ENCODE assay signal across 17 cellular contexts in the genomic region with DNA sequence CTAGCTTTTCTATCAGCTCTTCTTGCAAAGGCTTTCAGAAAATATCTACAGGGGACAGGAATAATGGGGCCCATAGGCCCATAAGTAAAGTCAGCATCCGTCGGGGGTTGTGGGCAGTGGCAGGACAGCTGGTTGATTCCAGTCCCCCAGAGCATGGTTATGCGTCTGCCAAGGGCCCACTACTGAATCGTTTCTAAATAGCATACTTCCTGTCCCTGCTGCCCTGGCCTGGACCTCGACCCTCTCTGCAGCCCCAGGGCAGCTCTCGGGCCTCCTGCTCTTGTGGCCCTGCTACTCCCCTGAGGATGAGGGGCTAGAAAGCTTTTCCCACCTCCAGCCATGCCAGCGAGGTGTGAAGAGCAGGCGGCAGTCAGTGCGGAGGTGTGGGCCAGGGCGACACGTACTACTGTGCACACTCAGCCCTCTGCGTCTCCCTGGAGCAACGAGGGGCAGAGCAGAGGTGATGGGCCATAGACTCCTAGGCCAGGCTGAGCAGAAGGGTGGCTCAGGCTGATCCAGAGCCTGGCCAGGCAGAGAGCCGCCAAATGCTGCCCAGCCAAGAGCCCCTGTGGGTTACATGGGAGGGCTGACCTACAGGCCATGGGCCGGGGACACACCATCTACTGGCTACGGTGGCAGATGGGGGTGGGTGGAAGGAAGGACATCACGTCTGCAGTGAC. TPM values are rescaled to one million over a fixed set of nuclear protein-coding genes. Genes with fewer than 3 reads are reported as not detected.
DNase-seq lines count a peak whose midpoint lies in the region; ATAC-seq, FAIRE-seq and TF ChIP-seq lines count a peak whose summit lies in the region.
"Had no signal": no experiment of that assay in that cellular context is flagged by ENCODE, and none has a peak within 500 bp of the region (broad histone marks: within the 10 kb centered on the region; RNA-seq: fewer than 3 reads in every experiment).

No MANE protein-coding gene starts in this region.

- H3K4me3 ChIP-seq in HepG2 (replicated peaks in 1 of 3; ENCODE audit: insufficient read depth in 1 of 3, low read depth in 2 of 3, low read length in 3 of 3) (no peak overlapping the region), thoracic aorta (no peak overlapping the region)
- H3K4me3 ChIP-seq: transverse colon had no signal

- peak; percentile 2 for DNase-seq in activated gamma-delta T cell treated with Interleukin-2 at 50 U/mL for 16 hours
- DNase-seq in activated gamma-delta T cell (lab: John Stamatoyannopoulos, UW), result no peak
- DNase-seq in ecto neural progenitor cell (ENCODE audit: low spot score), result peak; percentile 39
- no peak for DNase-seq in HepG2 (ENCODE audit: low spot score)
- peak; percentile 1 for DNase-seq in thoracic aorta (ENCODE audit: low spot score)
- no peak for DNase-seq in kidney glomerular epithelial cell (lab: John Stamatoyannopoulos, UW)
- DNase-seq in nucleus accumbens (lab: John Stamatoyannopoulos, UW), result no peak
- DNase-seq: activated T-cell treated with anti-CD3 and anti-CD28 coated beads for 4 hours, NCI-H146, NCI-H510A, T-helper 1 cell had no signal

- no peak overlapping the region for H2AFZ ChIP-seq in HepG2 (ENCODE audit: low read length)

- TF ChIP-seq POLR2A in HepG2 (IDR thresholded peaks at IDR 0.05; ENCODE audit: insufficient read depth in 1 of 2, low read depth in 2 of 2, low read length in 2 of 2), result no peak

- CTCF ChIA-PET in HepG2 (lab: Yijun Ruan, JAX; ENCODE audit: low intra/inter-chr PET ratio, low total read pairs), result no interaction called here

- no peaks in the 10 kb centered on the region for H4K20me1 ChIP-seq in HepG2 (ENCODE audit: insufficient read depth, low read length)

- no TSS peak for BruUV-seq in HepG2 (replicated peaks; lab: Mats Ljungman, UMichigan)

- TF ChIP-seq EP300 in HepG2 (IDR thresholded peaks at IDR 0.05; ENCODE audit: low read depth in 2 of 2, low read length in 2 of 2), result no peak
- TF ChIP-seq EP300 in HepG2 (CRISPR knock-in tag; IDR thresholded peaks at IDR 0.05; ENCODE audit: borderline replicate concordance), result no peak

- 36% methylated on average over 8 of the region's 17 CpGs for WGBS in HepG2 (ENCODE audit: low lambda C conversion rate)

- ATAC-seq in HepG2, result peak; percentile 54
- no peak for ATAC-seq in thoracic aorta (ENCODE audit: insufficient number of reproducible peaks, low FRiP score, low read depth)
- ATAC-seq in GM19463 (IDR thresholded peaks at IDR 0.05; ENCODE audit: unreplicated experiment), result no peak
- ATAC-seq: activated CD4-positive, CD25-positive, alpha-beta regulatory T cell treated with anti-CD3 and anti-CD28 coated beads, Interleukin-2, amount 50 U/mL, for 24 hours had no signal

- TF ChIP-seq RAD21 in HepG2 (CRISPR knock-in tag; IDR thresholded peaks at IDR 0.05), result no peak

- no peak overlapping the region for H3K27ac ChIP-seq in HepG2 (ENCODE audit: extremely low read length, insufficient read depth, low read length)
- H3K27ac ChIP-seq in thoracic aorta, result no peak overlapping the region

- no peaks in the 10 kb centered on the region for H3K9me3 ChIP-seq in HepG2 (ENCODE audit: low read length)
- no peaks in the 10 kb centered on the region for H3K9me3 ChIP-seq in thoracic aorta
- H3K9me3 ChIP-seq: transverse colon had no signal

- H3K9ac ChIP-seq in HepG2 (ENCODE audit: insufficient read depth, low read depth, low read length), result no peak overlapping the region

- no peak for FAIRE-seq in HepG2 (lab: Jason Lieb, UNC)

- intact Hi-C loops in HepG2 (cut with micrococcal nuclease; ENCODE audit: unreplicated experiment), result no loop called here

- in situ Hi-C loops in HepG2 (cut with HindIII; ENCODE audit: extremely low pct_ligation_motif_present, low pct_unique_long_range_greater_than_20kb), result no loop called here

- H3K27me3 ChIP-seq in HepG2 (ENCODE audit: control insufficient read depth in 1 of 2, insufficient read depth in 2 of 2, low read length in 2 of 2) (peaks cover 5 to 42% of the 10 kb centered on the region in 2 experiments; a peak in 3 of 5 replicates), thoracic aorta (replicated peaks; ENCODE audit: insufficient read depth) (no peaks in the 10 kb centered on the region)
- H3K27me3 ChIP-seq: transverse colon had no signal

- no peak overlapping the region for H3K4me2 ChIP-seq in HepG2 (ENCODE audit: low read depth, low read length)

- no peaks in the 10 kb centered on the region for H3K79me2 ChIP-seq in HepG2 (ENCODE audit: insufficient read depth, low read length)

- H3K4me1 ChIP-seq in HepG2 (ENCODE audit: insufficient read depth, low read length), result no peaks in the 10 kb centered on the region
- H3K4me1 ChIP-seq in thoracic aorta (ENCODE audit: control insufficient read depth in 1 of 2, low read depth in 2 of 2), result peaks cover 8 to 14% of the 10 kb centered on the region in 2 donors

- H3K36me3 ChIP-seq in HepG2 (replicated peaks in 1 of 2; ENCODE audit: control insufficient read depth in 1 of 2, insufficient read depth in 2 of 2, low read length in 2 of 2) (no peaks in the 10 kb centered on the region), thoracic aorta (no peaks in the 10 kb centered on the region)
- H3K36me3 ChIP-seq: transverse colon had no signal

- POLR2A ChIA-PET in HepG2 (lab: Yijun Ruan, JAX), result no interaction called here

- TF ChIP-seq CTCF in HepG2 (CRISPR knock-in tag; IDR thresholded peaks at IDR 0.05) (no peak), thoracic aorta (IDR thresholded peaks at IDR 0.05) (no peak)

TF ChIP-seq in HepG2, 621 proteins besides CTCF, POLR2A, EP300 and RAD21 (continues in another document):
- TF ChIP-seq ZNF326 (CRISPR knock-in tag; IDR thresholded peaks at IDR 0.05; ENCODE audit: borderline replicate concordance) (no peak), ZNF569 (CRISPR knock-in tag; IDR thresholded peaks at IDR 0.05; ENCODE audit: borderline replicate concordance) (no peak), SETDB1 (CRISPR knock-in tag; IDR thresholded peaks at IDR 0.05; ENCODE audit: borderline replicate concordance) (no peak), NR3C1 (CRISPR knock-in tag; IDR thresholded peaks at IDR 0.05) (no peak), XRCC5 (optimal IDR thresholded peaks at IDR 0.05; ENCODE audit: low read length) (no peak), SMAD3 (CRISPR knock-in tag; IDR thresholded peaks at IDR 0.05) (no peak)

RNA-seq across cellular contexts. Expression of a gene that starts 4.7 kb away (rescaled TPM):
- total RNA-seq in HepG2 (2016; rRNA removed; fragmentation: Illumina TruSeq; extraction: Trizol) (not detected in 2 replicates), thoracic aorta (not detected)
- total RNA-seq in HepG2 (2016; cell fraction: cytosol; rRNA removed; fragmentation: Illumina TruSeq; extraction: Trizol; ENCODE audit: low read depth), result not detected in 2 replicates
- not detected in 2 replicates for total RNA-seq in HepG2 (2016; cell fraction: insoluble cytoplasmic fraction; rRNA removed; fragmentation: Illumina TruSeq; extraction: Trizol)
- total RNA-seq in HepG2 (2016; cell fraction: membrane; rRNA removed; fragmentation: Illumina TruSeq; extraction: Trizol), result not detected in 2 replicates
- not detected in 2 replicates for total RNA-seq in HepG2 (2016; cell fraction: nucleus; rRNA removed; fragmentation: Illumina TruSeq; extraction: Trizol)
- not detected in 2 replicates for polyA plus RNA-seq in HepG2 (2011; rRNA removed)
- polyA plus RNA-seq in HepG2 (2011; cell fraction: cytosol; rRNA removed), result not detected in 2 replicates
- polyA plus RNA-seq in HepG2 (2011; cell fraction: nucleus; rRNA removed), result not detected in 2 replicates
- not detected in 2 replicates for polyA plus RNA-seq in HepG2 (2012)
- not detected in 2 replicates for polyA plus RNA-seq in HepG2 (2016; cell fraction: cytosol; fragmentation: Illumina TruSeq; extraction: Trizol; ENCODE audit: low read depth)
- polyA plus RNA-seq in HepG2 (2016; cell fraction: insoluble cytoplasmic fraction; fragmentation: Illumina TruSeq; extraction: Trizol; ENCODE audit: low read depth), result not detected in 2 replicates
- polyA plus RNA-seq in HepG2 (2016; cell fraction: membrane; fragmentation: Illumina TruSeq; extraction: Trizol; ENCODE audit: low read depth), result not detected in 2 replicates
- not detected in 2 replicates for polyA plus RNA-seq in HepG2 (2016; cell fraction: nucleus; fragmentation: Illumina TruSeq; extraction: Trizol; ENCODE audit: insufficient read depth, low read depth)
- polyA minus RNA-seq in HepG2 (2011; rRNA and poly(A)+ RNA removed; ENCODE audit: low replicate concordance), result not detected in 2 replicates
- polyA minus RNA-seq in HepG2 (2011; cell fraction: cytosol; rRNA and poly(A)+ RNA removed), result not detected in 2 replicates
- not detected in 2 replicates for polyA minus RNA-seq in HepG2 (2011; cell fraction: nucleus; rRNA and poly(A)+ RNA removed)
- total RNA-seq: cerebellum, myocyte, renal cortical epithelial cell had no signal

RNA-seq across cellular contexts. Expression of a gene that starts 18.7 kb away (rescaled TPM):
- total RNA-seq in HepG2 (2016; rRNA removed; fragmentation: Illumina TruSeq; extraction: Trizol), result not detected in 2 replicates
- not detected in 2 replicates for total RNA-seq in HepG2 (2016; cell fraction: cytosol; rRNA removed; fragmentation: Illumina TruSeq; extraction: Trizol; ENCODE audit: low read depth)
- not detected in 2 replicates for total RNA-seq in HepG2 (2016; cell fraction: insoluble cytoplasmic fraction; rRNA removed; fragmentation: Illumina TruSeq; extraction: Trizol)
- total RNA-seq in HepG2 (2016; cell fraction: membrane; rRNA removed; fragmentation: Illumina TruSeq; extraction: Trizol), result not detected in 2 replicates
- total RNA-seq in HepG2 (2016; cell fraction: nucleus; rRNA removed; fragmentation: Illumina TruSeq; extraction: Trizol), result not detected in 2 replicates
- polyA plus RNA-seq in HepG2 (2011; rRNA removed), result not detected in 2 replicates
- not detected in 2 replicates for polyA plus RNA-seq in HepG2 (2011; cell fraction: cytosol; rRNA removed)
- polyA plus RNA-seq in HepG2 (2011; cell fraction: nucleus; rRNA removed), result not detected in 2 replicates
- polyA plus RNA-seq in HepG2 (2012), result not detected in 2 replicates
- not detected in 2 replicates for polyA plus RNA-seq in HepG2 (2016; cell fraction: cytosol; fragmentation: Illumina TruSeq; extraction: Trizol; ENCODE audit: low read depth)
- not detected in 2 replicates for polyA plus RNA-seq in HepG2 (2016; cell fraction: insoluble cytoplasmic fraction; fragmentation: Illumina TruSeq; extraction: Trizol; ENCODE audit: low read depth)
- not detected in 2 replicates for polyA plus RNA-seq in HepG2 (2016; cell fraction: membrane; fragmentation: Illumina TruSeq; extraction: Trizol; ENCODE audit: low read depth)
- not detected in 2 replicates for polyA plus RNA-seq in HepG2 (2016; cell fraction: nucleus; fragmentation: Illumina TruSeq; extraction: Trizol; ENCODE audit: insufficient read depth, low read depth)
- polyA minus RNA-seq in HepG2 (2011; rRNA and poly(A)+ RNA removed; ENCODE audit: low replicate concordance), result 5.5 TPM in 1 of 2 replicates, not detected in the other
- not detected in 2 replicates for polyA minus RNA-seq in HepG2 (2011; cell fraction: cytosol; rRNA and poly(A)+ RNA removed)
- polyA minus RNA-seq in HepG2 (2011; cell fraction: nucleus; rRNA and poly(A)+ RNA removed), result not detected in 2 replicates
- total RNA-seq in thoracic aorta, result 10 to 100 TPM; 59.5 to 63.8 TPM

Comparison
In these comparisons a context has a peak if more than half of its experiments do, and no peak if none do; other contexts are left out.
1. DNase-seq: peak in activated gamma-delta T cell treated with Interleukin-2 at 50 U/mL for 16 hours (single experiment), ecto neural progenitor cell (single experiment) and thoracic aorta (single experiment); none in activated gamma-delta T cell (single experiment), HepG2 (single experiment), kidney glomerular epithelial cell (single experiment) and nucleus accumbens (0 of 56).
2. RNA of a gene that starts 18.7 kb away (total RNA-seq): 59.5 to 63.8 TPM in thoracic aorta; not detected in HepG2; every median in the first group is over 10 times any median in the second.